ENCODE assay signal across 8 cellular contexts in the genomic region with DNA sequence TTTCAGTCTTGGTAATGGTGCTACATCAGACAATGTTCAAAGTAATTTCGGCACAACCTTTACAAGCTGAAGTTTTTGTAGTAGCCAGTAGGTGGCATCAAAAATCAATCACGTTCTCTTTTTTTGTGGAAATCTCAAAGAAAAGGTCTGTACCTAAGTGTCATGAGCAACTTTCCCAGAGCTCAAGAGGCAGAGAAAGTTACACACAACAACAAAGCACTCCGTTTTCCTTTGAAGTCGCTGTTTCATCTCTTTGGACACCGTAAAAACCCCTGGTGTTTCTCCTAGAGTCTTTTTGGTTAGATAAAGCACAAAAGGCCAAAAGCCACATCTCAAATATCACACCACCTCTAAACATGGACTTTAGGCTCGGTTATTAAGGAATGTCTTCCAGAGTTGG.
DNase-seq lines count a peak whose midpoint lies in the region; ATAC-seq and TF ChIP-seq lines count a peak whose summit lies in the region.

No MANE protein-coding gene starts in this region.

- H3K27me3 ChIP-seq in mammary epithelial cell (ENCODE audit: insufficient read depth, low read length), result no peaks in the 10 kb centered on the region

- CTCF ChIA-PET in mammary epithelial cell (lab: Charles Lee; ENCODE audit: low non-redundant PET), result no interaction called here

- in situ Hi-C loops in Caki2 (cut with HindIII; ENCODE audit: low pct_unique_long_range_greater_than_20kb, low sequenced_read_pairs), result no loop called here
- in situ Hi-C loops in mammary epithelial cell (cut with MboI; ENCODE audit: low sequenced_read_pairs in 2 of 2), result loop anchor here in 1 of 2 donors (25.0 kb wide), 1 partner anchor 372 kb away; no protein-coding TSS in a partner anchor

- no peak overlapping the region for H3K4me3 ChIP-seq in mammary epithelial cell (replicated peaks in 1 of 3; ENCODE audit: insufficient read depth in 1 of 3, low read depth in 2 of 3, low read length in 3 of 3)

- no TSS peak for BruUV-seq in mammary epithelial cell (replicated peaks; lab: Mats Ljungman, UMichigan)

- H3K9me3 Mint-ChIP-seq in natural killer cell, result peaks cover 2 to 9% of the 10 kb centered on the region in 2 donors

- H3K4me3 Mint-ChIP-seq in natural killer cell, result no peak overlapping the region

- 10% methylated on average over 4 of the region's 6 CpGs for WGBS in mammary epithelial cell (ENCODE audit: low coverage, missing lambda C conversion rate)

- H4K20me1 ChIP-seq in mammary epithelial cell (ENCODE audit: insufficient read depth, low read length), result no peaks in the 10 kb centered on the region

- dilution Hi-C loops in mammary epithelial cell (cut with HindIII; ENCODE audit: low sequenced_read_pairs), result no loop called here

- no peaks in the 10 kb centered on the region for H3K9me3 ChIP-seq in mammary epithelial cell (replicated peaks; ENCODE audit: insufficient read depth, low read length)

- no peaks in the 10 kb centered on the region for H3K4me1 Mint-ChIP-seq in natural killer cell

- no peak overlapping the region for H3K9ac ChIP-seq in mammary epithelial cell (ENCODE audit: insufficient read depth, low read length)

- H3K4me2 ChIP-seq in mammary epithelial cell (ENCODE audit: insufficient read depth, low read depth, low read length), result no peak overlapping the region

- no peaks in the 10 kb centered on the region for H3K27me3 Mint-ChIP-seq in natural killer cell (ENCODE audit: low read depth in 2 of 2)

- peak; percentile 88 for ATAC-seq in GM18907 (IDR thresholded peaks at IDR 0.05; ENCODE audit: unreplicated experiment)
- peak; percentile 78 for ATAC-seq in HG03159 (IDR thresholded peaks at IDR 0.05; ENCODE audit: unreplicated experiment)
- ATAC-seq in natural killer cell, result no peak

- H3K36me3 Mint-ChIP-seq in natural killer cell, result no peaks in the 10 kb centered on the region

- no peaks in the 10 kb centered on the region for H3K4me1 ChIP-seq in mammary epithelial cell (ENCODE audit: insufficient read depth, low read length)

- DNase-seq in Caki2 (ENCODE audit: low read depth) (peak; percentile 35), NCI-H345 treated with DMSO at 0.1 percent for 48 hours (lab: John Stamatoyannopoulos, UW; ENCODE audit: unreplicated experiment) (peak; percentile 31), mammary epithelial cell (peak; percentile 35), midbrain (lab: John Stamatoyannopoulos, UW) (peak; percentile 30), natural killer cell (no peak)
- DNase-seq in activated T-cell treated with anti-CD3 and anti-CD28 coated beads, Interleukin-2, amount 50 U/mL, for 1 hour, result no peak

- no peak overlapping the region for H2AFZ ChIP-seq in mammary epithelial cell (ENCODE audit: low read depth, low read length)

- H3K36me3 ChIP-seq in mammary epithelial cell (ENCODE audit: insufficient read depth, low read length), result no peaks in the 10 kb centered on the region

- no peak overlapping the region for H3K27ac Mint-ChIP-seq in natural killer cell

- H3K27ac ChIP-seq in mammary epithelial cell (ENCODE audit: insufficient read depth, low read depth, low read length), result no peak overlapping the region

- TF ChIP-seq CTCF in mammary epithelial cell (conservative IDR thresholded peaks at IDR 0.05 in 1 of 2, IDR thresholded peaks at IDR 0.05 in 1 of 2; ENCODE audit: extremely low read depth in 1 of 2, insufficient read depth in 1 of 2, low read depth in 1 of 2, low read length in 2 of 2) (peak; percentile 63 to 65), natural killer cell (IDR thresholded peaks at IDR 0.05) (no peak)

- H3K79me2 ChIP-seq in mammary epithelial cell (ENCODE audit: insufficient read depth, low read length), result no peaks in the 10 kb centered on the region

- intact Hi-C loops in mammary epithelial cell (cut with micrococcal nuclease), result loop anchor here (1.0 kb wide), 1 partner anchor 367 kb away; no protein-coding TSS in a partner anchor
- intact Hi-C loops in natural killer cell (cut with micrococcal nuclease), result no loop called here

Comparison
In these comparisons a context has a peak if more than half of its experiments do, and no peak if none do; other contexts are left out.
1. DNase-seq: peak in Caki2 (single experiment), NCI-H345 treated with DMSO at 0.1 percent for 48 hours (single experiment), mammary epithelial cell (single experiment) and midbrain (single experiment); none in natural killer cell (single experiment) and activated T-cell treated with anti-CD3 and anti-CD28 coated beads, Interleukin-2, amount 50 U/mL, for 1 hour (single experiment).
2. ATAC-seq: peak in GM18907 (single experiment) and HG03159 (single experiment); none in natural killer cell (0 of 3).